ENCODE assay signal across 19 cellular contexts in the genomic region with DNA sequence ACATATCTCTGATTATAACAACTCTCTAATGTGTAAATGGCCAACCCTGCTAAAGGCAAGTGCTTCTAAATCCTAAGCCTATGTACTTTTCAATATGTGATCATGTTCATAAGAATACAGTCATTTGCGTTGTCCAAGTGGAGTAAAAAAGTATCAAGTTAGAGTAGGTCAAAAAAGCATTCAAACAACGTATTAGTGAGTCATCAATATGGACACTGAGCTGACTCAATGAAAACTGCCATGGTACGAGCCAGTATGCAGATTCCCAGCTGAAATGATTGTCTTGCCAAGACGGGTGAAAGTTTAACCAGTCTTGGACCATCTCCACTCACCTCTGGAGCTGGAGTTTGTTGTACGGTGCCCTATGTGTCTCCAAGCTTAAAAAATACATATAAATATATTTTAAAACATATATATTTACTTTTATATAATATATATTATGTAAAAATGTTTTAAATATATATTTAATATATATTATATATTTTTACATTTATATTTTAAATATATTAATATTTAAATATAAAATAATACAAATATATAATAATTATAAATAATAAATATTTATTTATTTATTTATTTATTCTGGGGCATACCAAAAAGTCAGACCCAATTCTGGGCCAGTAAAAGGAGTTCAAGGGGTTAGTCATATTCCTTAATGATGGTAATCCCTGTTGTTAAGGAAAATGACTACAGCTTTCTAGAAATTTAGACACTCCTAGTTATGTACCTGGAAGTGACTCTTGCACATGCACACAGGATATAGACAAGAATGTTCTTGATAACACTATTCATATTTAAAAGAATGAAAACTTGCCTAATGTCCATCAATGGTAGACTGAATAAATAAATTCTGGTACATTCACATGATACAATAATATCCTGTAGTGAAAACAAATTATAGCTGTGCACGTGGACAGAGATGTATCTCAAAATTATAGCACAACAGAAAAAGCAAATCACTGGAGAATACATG. TPM values are rescaled to one million over a fixed set of nuclear protein-coding genes. Genes with fewer than 3 reads are reported as not detected.
DNase-seq lines count a peak whose midpoint lies in the region; ATAC-seq and TF ChIP-seq lines count a peak whose summit lies in the region.
"Had no signal": no experiment of that assay in that cellular context is flagged by ENCODE, and none has a peak within 500 bp of the region (broad histone marks: within the 10 kb centered on the region; RNA-seq: fewer than 3 reads in every experiment).

No MANE protein-coding gene starts in this region.

- in situ Hi-C loops in Caki2 (cut with HindIII; ENCODE audit: low pct_unique_long_range_greater_than_20kb, low sequenced_read_pairs): no loop called here
- in situ Hi-C loops in astrocyte of the spinal cord (cut with HindIII; ENCODE audit: low sequenced_read_pairs): no loop called here
- in situ Hi-C loops in gastrocnemius medialis (cut with MboI; ENCODE audit: low sequenced_read_pairs in 4 of 4): loop anchor here in 2 of 4 donors (25.0 kb wide), 1 partner anchor 364 kb away; no protein-coding TSS in a partner anchor

- TF ChIP-seq CTCF in astrocyte of the spinal cord (IDR thresholded peaks at IDR 0.05; ENCODE audit: low read depth, low read length) (no peak), gastrocnemius medialis (IDR thresholded peaks at IDR 0.05 in 4 of 5, conservative IDR thresholded peaks at IDR 0.05 in 1 of 5) (no peak)

- no peak for TF ChIP-seq POLR2A in gastrocnemius medialis (IDR thresholded peaks at IDR 0.05)

- H3K4me3 ChIP-seq in astrocyte of the spinal cord (ENCODE audit: low read depth, low read length): no peak overlapping the region
- H3K4me3 ChIP-seq in gastrocnemius medialis: no peak overlapping the region
- H3K4me3 ChIP-seq: heart right ventricle, right atrium auricular region had no signal

- H3K36me3 ChIP-seq in gastrocnemius medialis: no peaks in the 10 kb centered on the region
- H3K36me3 ChIP-seq: right atrium auricular region had no signal

- intact Hi-C loops in gastrocnemius medialis (cut with DNase I; ENCODE audit: low total_unique reads): loop anchor here (10.0 kb wide), 1 partner anchor 351 kb away; no protein-coding TSS in a partner anchor

- H3K9me3 ChIP-seq in gastrocnemius medialis: no peaks in the 10 kb centered on the region
- H3K9me3 ChIP-seq: heart right ventricle, right atrium auricular region had no signal

- no peaks in the 10 kb centered on the region for H3K27me3 ChIP-seq in gastrocnemius medialis
- H3K27me3 ChIP-seq: heart right ventricle, right atrium auricular region had no signal

- DNase-seq in Caki2 (ENCODE audit: low read depth): peak; percentile 79
- DNase-seq in astrocyte of the spinal cord (ENCODE audit: low read depth, low spot score): peak; percentile 19
- peak; percentile 52 for DNase-seq in iris pigment epithelial cell (ENCODE audit: low read depth)
- no peak for DNase-seq in gastrocnemius medialis
- DNase-seq in D341Med (ENCODE audit: low spot score): no peak
- no peak for DNase-seq in activated CD4-positive, alpha-beta T cell treated with anti-CD3 and anti-CD28 coated beads for 1 hour
- DNase-seq: activated CD4-positive, alpha-beta T cell treated with anti-CD3 and anti-CD28 coated beads, Interleukin-2, amount 10 ng/mL, durations not matched to agents 7 days and 5 days; activated CD8-positive, alpha-beta memory T cell treated with anti-CD3 and anti-CD28 coated beads, Interleukin-2, amount 50 U/mL, for 48 hours; anterior cingulate cortex; COR-L47; heart right ventricle; islet precursor cell; Karpas-422; midbrain; NCI-H1092 treated with DMSO at 0.1 percent for 48 hours; stimulated activated naive CD8-positive, alpha-beta T cell treated with anti-CD3 and anti-CD28 coated beads, Interleukin-15, amount 100 ng/mL, for 72 hours had no signal

- peak overlapping the region in 1 of 4 donors; percentile 15 for H3K27ac ChIP-seq in gastrocnemius medialis

- peaks cover 0 to 2% of the 10 kb centered on the region in 2 donors for H3K4me1 ChIP-seq in gastrocnemius medialis

- peak; percentile 30 to 41 for ATAC-seq in gastrocnemius medialis
- no peak for ATAC-seq in HG03175 (IDR thresholded peaks at IDR 0.05; ENCODE audit: unreplicated experiment)
- no peak for ATAC-seq in HG03196 (IDR thresholded peaks at IDR 0.05; ENCODE audit: unreplicated experiment)
- ATAC-seq: stimulated activated naive CD8-positive, alpha-beta T cell treated with anti-CD3 and anti-CD28 coated beads, Interleukin-15, amount 100 ng/mL, for 72 hours had no signal

RNA-seq across cellular contexts. Expression of gene PLSCR4, which starts 27.2 kb away (rescaled TPM):
- 5.6 and 7.1 TPM in 2 replicates for total RNA-seq in Caki2 (2014; rRNA removed; shearing (Covaris generic); ENCODE audit: low replicate concordance)
- 10 to 100 TPM in 2 of 4 donors, 1 to 10 TPM in 2; 6.3 to 16.8 (median 9.5) TPM for total RNA-seq in gastrocnemius medialis

Comparison
In these comparisons a context has a peak if more than half of its experiments do, and no peak if none do; other contexts are left out.
1. DNase-seq: peak in Caki2 (single experiment), astrocyte of the spinal cord (single experiment) and iris pigment epithelial cell (single experiment); none in gastrocnemius medialis (0 of 2), D341Med (single experiment) and activated CD4-positive, alpha-beta T cell treated with anti-CD3 and anti-CD28 coated beads for 1 hour (single experiment).
2. ATAC-seq: peak in gastrocnemius medialis (2 of 2); none in HG03175 (single experiment) and HG03196 (single experiment).